ENCODE assay signal across 2 cellular contexts in the genomic region with DNA sequence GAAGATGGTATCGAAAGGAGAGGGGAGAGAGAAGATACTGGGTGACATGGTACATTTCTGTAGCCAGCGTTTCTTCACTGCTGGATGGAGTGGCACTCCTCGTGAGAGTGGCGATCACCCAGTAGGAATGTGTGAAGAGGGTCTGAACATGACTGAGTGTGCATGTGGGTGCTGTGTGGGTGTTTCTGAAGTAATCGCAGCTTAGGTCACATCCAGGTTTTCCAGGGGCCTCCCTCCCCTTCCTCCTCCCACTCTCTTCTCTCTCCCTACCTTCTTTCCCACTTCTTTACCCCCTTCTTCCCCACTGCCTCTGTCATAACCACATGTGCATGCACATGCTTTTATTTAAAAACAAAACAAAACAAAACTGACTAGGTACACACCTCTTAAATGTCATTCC.
TF ChIP-seq lines count a peak whose summit lies in the region.

No MANE protein-coding gene starts in this region.

TF ChIP-seq in HepG2, 621 proteins besides CTCF, POLR2A, EP300 and RAD21:
- TF ChIP-seq ZNF550 (CRISPR knock-in tag; IDR thresholded peaks at IDR 0.05; ENCODE audit: borderline replicate concordance) = no peak
- TF ChIP-seq, protein P1, sequence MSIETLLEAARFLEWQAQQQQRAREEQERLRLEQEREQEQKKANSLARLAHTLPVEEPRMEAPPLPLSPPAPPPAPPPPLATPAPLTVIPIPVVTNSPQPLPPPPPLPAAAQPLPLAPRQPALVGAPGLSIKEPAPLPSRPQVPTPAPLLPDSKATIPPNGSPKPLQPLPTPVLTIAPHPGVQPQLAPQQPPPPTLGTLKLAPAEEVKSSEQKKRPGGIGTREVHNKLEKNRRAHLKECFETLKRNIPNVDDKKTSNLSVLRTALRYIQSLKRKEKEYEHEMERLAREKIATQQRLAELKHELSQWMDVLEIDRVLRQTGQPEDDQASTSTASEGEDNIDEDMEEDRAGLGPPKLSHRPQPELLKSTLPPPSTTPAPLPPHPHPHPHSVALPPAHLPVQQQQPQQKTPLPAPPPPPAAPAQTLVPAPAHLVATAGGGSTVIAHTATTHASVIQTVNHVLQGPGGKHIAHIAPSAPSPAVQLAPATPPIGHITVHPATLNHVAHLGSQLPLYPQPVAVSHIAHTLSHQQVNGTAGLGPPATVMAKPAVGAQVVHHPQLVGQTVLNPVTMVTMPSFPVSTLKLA (IDR thresholded peaks at IDR 0.05) = peak; percentile 40; the same call in 1 of the 2 replicates

TF ChIP-seq in HEK293, 187 proteins besides CTCF, POLR2A, EP300 and RAD21:
- TF ChIP-seq ZFHX2 (tag by site-specific recombination; conservative IDR thresholded peaks at IDR 0.05) (peak; percentile 96), ZNF16 (tag by site-specific recombination; IDR thresholded peaks at IDR 0.05; ENCODE audit: low read depth) (no peak), EGR2 (tag by site-specific recombination; IDR thresholded peaks at IDR 0.05; ENCODE audit: low read depth) (peak; percentile 94), TRIM28 (IDR thresholded peaks at IDR 0.05; ENCODE audit: borderline replicate concordance, low read length) (no peak), SP3 (tag by site-specific recombination; IDR thresholded peaks at IDR 0.05) (no peak)
- TF ChIP-seq, protein P2, sequence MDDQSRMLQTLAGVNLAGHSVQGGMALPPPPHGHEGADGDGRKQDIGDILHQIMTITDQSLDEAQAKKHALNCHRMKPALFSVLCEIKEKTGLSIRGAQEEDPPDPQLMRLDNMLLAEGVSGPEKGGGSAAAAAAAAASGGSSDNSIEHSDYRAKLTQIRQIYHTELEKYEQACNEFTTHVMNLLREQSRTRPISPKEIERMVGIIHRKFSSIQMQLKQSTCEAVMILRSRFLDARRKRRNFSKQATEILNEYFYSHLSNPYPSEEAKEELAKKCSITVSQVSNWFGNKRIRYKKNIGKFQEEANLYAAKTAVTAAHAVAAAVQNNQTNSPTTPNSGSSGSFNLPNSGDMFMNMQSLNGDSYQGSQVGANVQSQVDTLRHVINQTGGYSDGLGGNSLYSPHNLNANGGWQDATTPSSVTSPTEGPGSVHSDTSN (CRISPR knock-in tag; IDR thresholded peaks at IDR 0.05) = no peak
